Comparison of ENCODE assay signal across 21 cellular contexts in the genomic region with DNA sequence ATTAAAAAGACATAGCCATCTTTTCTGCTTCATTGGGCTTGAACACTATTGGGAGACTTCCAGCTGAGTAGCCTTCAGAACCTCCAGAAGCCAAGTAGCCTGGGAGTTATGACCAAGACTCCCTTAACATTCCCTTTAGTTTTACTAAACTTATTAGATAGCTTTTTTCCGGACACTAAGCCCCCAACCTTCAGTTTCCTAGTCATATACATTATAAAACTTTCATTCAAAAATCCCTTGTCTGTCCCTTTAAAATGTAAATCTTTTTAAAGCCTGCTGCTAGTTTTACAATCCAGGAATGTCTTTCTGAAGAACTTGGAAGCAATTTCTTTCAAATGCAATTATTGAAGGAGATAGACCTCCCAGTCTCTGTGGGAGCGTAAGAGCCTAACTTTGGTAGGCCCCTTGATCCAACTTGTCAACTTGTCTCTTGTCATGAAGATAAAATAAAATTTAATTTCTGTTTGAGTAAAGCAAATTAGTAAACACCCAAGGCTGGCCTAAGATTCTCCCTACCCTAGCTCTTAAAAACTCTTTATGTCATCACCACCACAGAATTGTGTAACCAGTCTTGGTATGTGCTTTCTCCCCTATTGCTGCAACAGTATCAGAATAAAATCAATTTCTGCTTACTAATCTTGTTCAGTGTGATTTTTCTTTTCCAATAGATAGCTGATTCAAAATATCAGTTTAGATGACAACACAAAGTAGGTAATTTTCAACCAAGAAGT.
DNase-seq lines count a peak whose midpoint lies in the region; ATAC-seq and TF ChIP-seq lines count a peak whose summit lies in the region.
"Had no signal": no experiment of that assay in that cellular context is flagged by ENCODE, and none has a peak within 500 bp of the region (broad histone marks: within the 10 kb centered on the region; RNA-seq: fewer than 3 reads in every experiment).

No MANE protein-coding gene starts in this region.

- in situ Hi-C loops in HAP-1 (cut with MboI; ENCODE audit: low sequenced_read_pairs): no loop called here

- H3K27me3 Mint-ChIP-seq in HFFc6 (ENCODE audit: insufficient read depth): no peaks in the 10 kb centered on the region

- TF ChIP-seq POLR2A in NB4 (IDR thresholded peaks at IDR 0.05; ENCODE audit: extremely low read depth, insufficient read length): no peak

- no peaks in the 10 kb centered on the region for H3K36me3 ChIP-seq in HAP-1 (replicated peaks)
- H3K36me3 ChIP-seq: prostate gland had no signal

- no peaks in the 10 kb centered on the region for H3K27me3 ChIP-seq in HAP-1 (ENCODE audit: low read depth)

- no peak overlapping the region for H3K27ac Mint-ChIP-seq in HFFc6
- H3K27ac Mint-ChIP-seq: nephron; T-helper 2 cell treated with Interferon-gamma antibody and Interleukin-4, amounts not matched to agents 5 μg/mL and 100 μg/mL, for 36 hours had no signal

- H3K36me3 Mint-ChIP-seq in HFFc6 (ENCODE audit: low read depth): no peaks in the 10 kb centered on the region

- H3K4me1 ChIP-seq in HAP-1: peaks cover 22% of the 10 kb centered on the region
- H3K4me1 ChIP-seq: prostate gland had no signal

- no peaks in the 10 kb centered on the region for H3K9me3 ChIP-seq in HAP-1
- H3K9me3 ChIP-seq: prostate gland had no signal

- H3K9me3 Mint-ChIP-seq in HFFc6: peaks cover 13% of the 10 kb centered on the region
- H3K9me3 Mint-ChIP-seq: nephron had no signal

- H3K4me3 ChIP-seq in HAP-1: no peak overlapping the region
- H3K4me3 ChIP-seq in NB4 (ENCODE audit: low read depth, low read length): no peak overlapping the region
- H3K4me3 ChIP-seq: prostate gland had no signal

- H3K4me1 Mint-ChIP-seq in HFFc6 (ENCODE audit: low read depth): no peaks in the 10 kb centered on the region

- no peak for ATAC-seq in HG02884 (IDR thresholded peaks at IDR 0.05; ENCODE audit: unreplicated experiment)
- ATAC-seq: esophagus mucosa, HepG2 had no signal

- DNase-seq in HAP-1 (ENCODE audit: low spot score in 2 of 2) (peak; percentile 40 to 89), NB4 (ENCODE audit: low read depth) (peak; percentile 5), amniotic epithelial cell (ENCODE audit: low read depth) (peak; percentile 84), iris pigment epithelial cell (ENCODE audit: low read depth) (peak; percentile 71), HFFc6 (no peak), NCI-H2171 (lab: John Stamatoyannopoulos, UW) (no peak), NCI-H1092 treated with DMSO at 0.1 percent for 48 hours (lab: John Stamatoyannopoulos, UW) (no peak)
- DNase-seq: amygdala; central memory CD4-positive, alpha-beta T cell; head of caudate nucleus; MM.1S; NCI-H2081; NCI-H510A; SHP77; small intestine had no signal

- TF ChIP-seq CTCF in NB4 (IDR thresholded peaks at IDR 0.05; ENCODE audit: low read depth, low read length): no peak
- no peak for TF ChIP-seq CTCF in HFFc6 (IDR thresholded peaks at IDR 0.05)

- H3K4me3 Mint-ChIP-seq in HFFc6: no peak overlapping the region
- H3K4me3 Mint-ChIP-seq: nephron; T-helper 2 cell treated with Interferon-gamma antibody and Interleukin-4, amounts not matched to agents 5 μg/mL and 100 μg/mL, for 36 hours had no signal

Comparison
In these comparisons a context has a peak if more than half of its experiments do, and no peak if none do; other contexts are left out.
1. DNase-seq: peak in HAP-1 (2 of 2), NB4 (single experiment), amniotic epithelial cell (single experiment) and iris pigment epithelial cell (single experiment); none in HFFc6 (single experiment), NCI-H2171 (single experiment) and NCI-H1092 treated with DMSO at 0.1 percent for 48 hours (single experiment).